ENCODE assay signal across 11 cellular contexts in the genomic region with DNA sequence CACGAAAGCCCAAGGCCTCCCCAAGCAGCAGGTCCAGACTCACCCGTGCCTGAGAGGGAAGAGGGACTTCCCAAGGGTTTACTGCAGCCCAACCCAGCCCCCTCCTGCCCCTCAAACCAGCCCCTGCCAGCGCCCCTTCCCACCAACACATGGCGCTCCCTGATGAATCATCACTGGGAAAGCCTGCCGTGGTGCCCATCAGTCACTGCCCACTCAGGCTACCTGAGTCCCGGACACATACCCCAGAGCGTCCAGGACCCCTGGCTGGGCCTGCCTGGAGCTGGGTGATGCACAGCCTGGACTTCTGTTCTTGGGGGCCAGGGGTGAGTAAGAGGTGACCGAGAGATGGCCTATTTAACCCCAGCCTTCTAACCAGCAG.
DNase-seq lines count a peak whose midpoint lies in the region; FAIRE-seq and TF ChIP-seq lines count a peak whose summit lies in the region.
"Had no signal": no experiment of that assay in that cellular context is flagged by ENCODE, and none has a peak within 500 bp of the region (broad histone marks: within the 10 kb centered on the region; RNA-seq: fewer than 3 reads in every experiment).

No MANE protein-coding gene starts in this region.

- H3K4ac ChIP-seq in trophoblast cell (ENCODE audit: low read depth, low read length): peak overlapping the region; percentile 17

- peaks cover 2% of the 10 kb centered on the region for H3K79me2 ChIP-seq in endothelial cell of umbilical vein (ENCODE audit: control insufficient read depth, insufficient read depth, low read length)
- H3K79me2 ChIP-seq in trophoblast cell (ENCODE audit: control insufficient read depth, insufficient read depth, low read length, poor library complexity): peaks cover 12% of the 10 kb centered on the region

- H3K27ac ChIP-seq in left ventricle myocardium inferior (replicated peaks) (peak overlapping the region; percentile 63), right atrium auricular region (peak overlapping the region in 1 of 2 donors; percentile 49), endothelial cell of umbilical vein (ENCODE audit: insufficient read depth, low read depth, low read length) (peak overlapping the region; percentile 81), trophoblast cell (ENCODE audit: low read depth, low read length) (no peak overlapping the region), suprapubic skin (no peak overlapping the region)
- H3K27ac ChIP-seq: brain microvascular endothelial cell had no signal

- H3K18ac ChIP-seq in trophoblast cell (ENCODE audit: low read length): no peak overlapping the region

- dilution Hi-C loops in endothelial cell of umbilical vein (cut with MboI; ENCODE audit: extremely low pct_ligation_motif_present, low sequenced_read_pairs): no loop called here

- TF ChIP-seq POLR2A in endothelial cell of umbilical vein (IDR thresholded peaks at IDR 0.05; ENCODE audit: low read depth, low read length) (no peak), suprapubic skin (IDR thresholded peaks at IDR 0.05) (no peak)

- peak overlapping the region; percentile 13 for H2BK12ac ChIP-seq in trophoblast cell (ENCODE audit: low read length)

- no peak overlapping the region for H3K4me3 ChIP-seq in left ventricle myocardium inferior
- no peak overlapping the region for H3K4me3 ChIP-seq in right atrium auricular region
- no peak overlapping the region for H3K4me3 ChIP-seq in endothelial cell of umbilical vein (replicated peaks in 1 of 3; ENCODE audit: insufficient read depth in 1 of 3, low read depth in 1 of 3, low read length in 3 of 3)
- H3K4me3 ChIP-seq in trophoblast cell (ENCODE audit: low read depth, low read length): no peak overlapping the region
- H3K4me3 ChIP-seq in suprapubic skin: no peak overlapping the region
- H3K4me3 ChIP-seq: adrenal gland had no signal

- H3K4me2 ChIP-seq in endothelial cell of umbilical vein (ENCODE audit: insufficient read depth, low read length) (peak overlapping the region; percentile 4), trophoblast cell (ENCODE audit: low read length) (no peak overlapping the region)

- no peak overlapping the region for H2BK5ac ChIP-seq in trophoblast cell (ENCODE audit: low read depth, low read length, poor library complexity)

- H3K9me1 ChIP-seq in endothelial cell of umbilical vein (replicated peaks; ENCODE audit: control insufficient read depth, extremely low read depth, insufficient read depth, low read length): no peaks in the 10 kb centered on the region

- no peak overlapping the region for H4K12ac ChIP-seq in trophoblast cell (ENCODE audit: low read depth, low read length)

- CTCF ChIA-PET in endothelial cell of umbilical vein (lab: Charles Lee): interaction anchor here (0.7 to 3.7 kb wide), 37 partner anchors 10 to 206 kb away, joined by 3 to 199 read pairs (median 7); a partner anchor contains a TSS

- no peak overlapping the region for H2AK5ac ChIP-seq in trophoblast cell (ENCODE audit: low read length)

- peaks cover 38% of the 10 kb centered on the region for H3K36me3 ChIP-seq in left ventricle myocardium inferior
- H3K36me3 ChIP-seq in right atrium auricular region: peaks cover 29% of the 10 kb centered on the region
- H3K36me3 ChIP-seq in endothelial cell of umbilical vein (ENCODE audit: control insufficient read depth in 2 of 2, extremely low read depth in 1 of 2, insufficient read depth in 2 of 2, low read length in 2 of 2): peaks cover 3 to 39% of the 10 kb centered on the region in 2 experiments
- peaks cover 57 to 65% of the 10 kb centered on the region in 2 experiments for H3K36me3 ChIP-seq in trophoblast cell (ENCODE audit: control insufficient read depth in 1 of 2, insufficient read depth in 2 of 2, low read length in 2 of 2)
- H3K36me3 ChIP-seq in suprapubic skin: peaks cover 51% of the 10 kb centered on the region

- FAIRE-seq in endothelial cell of umbilical vein (lab: Jason Lieb, UNC): no peak
- FAIRE-seq: urothelium cell line had no signal

- H2AFZ ChIP-seq in endothelial cell of umbilical vein (ENCODE audit: low read depth, low read length): no peak overlapping the region
- H2AFZ ChIP-seq in trophoblast cell (ENCODE audit: insufficient read depth, low read length, poor library complexity): no peak overlapping the region

- no peak for DNase-seq in left ventricle myocardium inferior
- no peak for DNase-seq in right atrium auricular region (ENCODE audit: low spot score)
- DNase-seq in endothelial cell of umbilical vein (ENCODE audit: low read depth, low spot score): peak; percentile 49
- no peak for DNase-seq in trophoblast cell
- DNase-seq in suprapubic skin (ENCODE audit: low spot score in 2 of 2): no peak
- no peak for DNase-seq in activated CD4-positive, alpha-beta T cell treated with anti-CD3 and anti-CD28 coated beads for 48 hours
- DNase-seq in medulla oblongata (ENCODE audit: extremely low spot score): no peak
- no peak for DNase-seq in NCI-H1048 (lab: John Stamatoyannopoulos, UW)

- H3K23ac ChIP-seq in trophoblast cell (ENCODE audit: low read length): no peak overlapping the region

- no peaks in the 10 kb centered on the region for H3K9me3 ChIP-seq in left ventricle myocardium inferior (replicated peaks)
- no peaks in the 10 kb centered on the region for H3K9me3 ChIP-seq in right atrium auricular region
- no peaks in the 10 kb centered on the region for H3K9me3 ChIP-seq in endothelial cell of umbilical vein (replicated peaks; ENCODE audit: control insufficient read depth, insufficient read depth, low read length)
- no peaks in the 10 kb centered on the region for H3K9me3 ChIP-seq in trophoblast cell (ENCODE audit: insufficient read depth, low read depth, low read length)
- H3K9me3 ChIP-seq in suprapubic skin: no peaks in the 10 kb centered on the region
- H3K9me3 ChIP-seq: adrenal gland had no signal

- no peak overlapping the region for H4K8ac ChIP-seq in trophoblast cell (ENCODE audit: low read depth, low read length)

- intact Hi-C loops in left ventricle myocardium inferior (cut with micrococcal nuclease) (loop anchor here (5.0 kb wide), 1 partner anchor 83 kb away; no protein-coding TSS in a partner anchor), endothelial cell of umbilical vein (cut with micrococcal nuclease) (loop anchor here (1.0 to 5.0 kb wide), 4 partner anchors 19 to 172 kb away; no protein-coding TSS in a partner anchor)

- H3K4me1 ChIP-seq in left ventricle myocardium inferior (peaks cover 71% of the 10 kb centered on the region), right atrium auricular region (peaks cover 0 to 82% of the 10 kb centered on the region in 2 donors), endothelial cell of umbilical vein (ENCODE audit: control insufficient read depth, extremely low read depth, insufficient read depth, low read length) (peaks cover 22% of the 10 kb centered on the region), trophoblast cell (ENCODE audit: control insufficient read depth in 1 of 2, insufficient read depth in 2 of 2, low read length in 2 of 2) (peaks cover 31% of the 10 kb centered on the region in 2 experiments), suprapubic skin (peaks cover 59% of the 10 kb centered on the region)

- H3K14ac ChIP-seq in trophoblast cell (ENCODE audit: low read length): no peak overlapping the region

- H2BK120ac ChIP-seq in trophoblast cell (ENCODE audit: insufficient read depth, low read length, poor library complexity): no peak overlapping the region

- no TSS peak for BruUV-seq in endothelial cell of umbilical vein (replicated peaks; lab: Mats Ljungman, UMichigan)

- WGBS in trophoblast cell (ENCODE audit: extremely low coverage, insufficient coverage, insufficient read length): no CpG with 5 or more reads among the region's 8 CpGs
- WGBS in suprapubic skin: 100% methylated on average over 2 of the region's 8 CpGs

- no peak for TF ChIP-seq CTCF in left ventricle myocardium inferior (IDR thresholded peaks at IDR 0.05; ENCODE audit: borderline replicate concordance)
- TF ChIP-seq CTCF in right atrium auricular region (IDR thresholded peaks at IDR 0.05): no peak
- TF ChIP-seq CTCF in endothelial cell of umbilical vein (IDR thresholded peaks at IDR 0.05; ENCODE audit: extremely low read depth in 1 of 2, insufficient read depth in 1 of 2, low read depth in 1 of 2, low read length in 2 of 2): no peak
- TF ChIP-seq CTCF in suprapubic skin (IDR thresholded peaks at IDR 0.05): no peak

- no peaks in the 10 kb centered on the region for H4K20me1 ChIP-seq in endothelial cell of umbilical vein (replicated peaks; ENCODE audit: control insufficient read depth, extremely low read depth, insufficient read depth, low read length)

- no peak for TF ChIP-seq EP300 in suprapubic skin (IDR thresholded peaks at IDR 0.05)

- no peaks in the 10 kb centered on the region for H3K27me3 ChIP-seq in left ventricle myocardium inferior (ENCODE audit: low read depth)
- H3K27me3 ChIP-seq in right atrium auricular region: no peaks in the 10 kb centered on the region
- H3K27me3 ChIP-seq in endothelial cell of umbilical vein (ENCODE audit: control insufficient read depth in 2 of 2, insufficient read depth in 2 of 2, low read length in 2 of 2): no peaks in the 10 kb centered on the region
- H3K27me3 ChIP-seq in trophoblast cell (ENCODE audit: insufficient read depth, low read length): no peaks in the 10 kb centered on the region
- H3K27me3 ChIP-seq in suprapubic skin: no peaks in the 10 kb centered on the region
- H3K27me3 ChIP-seq: adrenal gland, brain microvascular endothelial cell had no signal

- H3K79me1 ChIP-seq in trophoblast cell (ENCODE audit: low read length): peaks cover 42% of the 10 kb centered on the region

- H3K9ac ChIP-seq in endothelial cell of umbilical vein (replicated peaks; ENCODE audit: extremely low read depth, insufficient read depth, low read length) (no peak overlapping the region), trophoblast cell (ENCODE audit: low read length) (no peak overlapping the region)

- peak overlapping the region; percentile 34 for H4K91ac ChIP-seq in trophoblast cell (ENCODE audit: low read depth, low read length)

- POLR2A ChIA-PET in endothelial cell of umbilical vein (lab: Charles Lee): no interaction called here

TF ChIP-seq in endothelial cell of umbilical vein, 7 proteins besides CTCF, POLR2A, EP300 and RAD21:
- TF ChIP-seq EZH2 (IDR thresholded peaks at IDR 0.05; ENCODE audit: borderline replicate concordance, low read depth, low read length, severe bottlenecking) (no peak), GATA2 (IDR thresholded peaks at IDR 0.05; ENCODE audit: insufficient read depth, insufficient read length, low read depth, low read length) (no peak), FOS (IDR thresholded peaks at IDR 0.05; ENCODE audit: borderline replicate concordance, insufficient read depth, low read length) (peak; percentile 21), POLR2AphosphoS5 (IDR thresholded peaks at IDR 0.05; ENCODE audit: insufficient read depth, low read depth, low read length) (no peak), MYC (IDR thresholded peaks at IDR 0.05; ENCODE audit: low read depth, low read length) (no peak)

Comparison
In these comparisons a context has a peak if more than half of its experiments do, and no peak if none do; other contexts are left out.
1. H3K27ac ChIP-seq: peak in left ventricle myocardium inferior (single experiment) and endothelial cell of umbilical vein (single experiment); none in trophoblast cell (single experiment) and suprapubic skin (single experiment).